In the genomic region with DNA sequence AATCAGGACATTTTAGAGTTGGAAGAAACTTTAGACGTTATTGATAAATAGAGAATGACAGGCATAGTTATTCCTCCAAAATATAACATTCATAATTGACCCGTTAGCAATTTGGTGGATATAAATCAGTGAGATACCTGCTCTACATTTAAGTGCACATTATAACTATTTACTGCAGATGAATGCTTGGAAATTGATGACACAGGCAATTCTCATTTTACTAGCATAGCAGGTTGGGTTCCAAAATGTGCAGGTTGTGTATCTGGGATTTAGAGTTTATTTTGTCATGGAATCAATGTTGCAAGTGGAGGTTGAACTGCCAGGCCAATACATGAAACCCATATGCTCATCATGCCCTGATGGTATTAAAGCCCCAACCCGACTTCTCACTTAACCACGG, we compare ENCODE assay signal across 33 cellular contexts. TPM values are rescaled to one million over a fixed set of nuclear protein-coding genes. Genes with fewer than 3 reads are reported as not detected.
"Had no signal": no experiment of that assay in that cellular context is flagged by ENCODE, and none has a peak within 500 bp of the region (broad histone marks: within the 10 kb centered on the region; RNA-seq: fewer than 3 reads in every experiment).

No MANE protein-coding gene starts in this region.

- H3K4me3 Mint-ChIP-seq: stimulated activated effector memory CD8-positive, alpha-beta T cell treated with anti-CD3 and anti-CD28 coated beads, Interleukin-12 subunit alpha, Interleukin-12 subunit beta, amount 100 ng/mL, for 72 hours; stimulated activated memory B cell treated with anti-CD40 and anti-IgM and Interleukin-4, amounts not matched to agents 10 μg/mL and 1 μg/mL and 100 μg/mL, for 72 hours; stimulated activated naive B cell treated with anti-CD40 and anti-IgM and Interleukin-4, amounts not matched to agents 10 μg/mL and 1 μg/mL and 100 μg/mL, for 72 hours; stimulated activated naive CD8-positive, alpha-beta T cell treated with anti-CD3 and anti-CD28 coated beads, Interleukin-15, amount 100 ng/mL, for 72 hours; stimulated activated naive CD8-positive, alpha-beta T cell treated with anti-CD3 and anti-CD28 coated beads, Interleukin-15, Interleukin-2, amounts not matched to agents 100 ng/mL and 50 ng/mL, for 24 hours; type B pancreatic cell had no signal

- H3K9me3 ChIP-seq: suprapubic skin, testis, thoracic aorta, thyroid gland, tibial artery, transverse colon, upper lobe of right lung, uterus, vagina had no signal

- DNase-seq: stimulated activated CD4-positive, alpha-beta T cell treated with anti-CD3 and anti-CD28 coated beads, Interleukin-2, amount 100 ng/mL, for 48 hours; stimulated activated CD4-positive, alpha-beta T cell treated with anti-CD3 and anti-CD28 coated beads, Interleukin-4, amount 100 ng/mL, for 1 hour; stimulated activated CD4-positive, alpha-beta T cell treated with anti-CD3 and anti-CD28 coated beads, Interleukin-4, amount 100 ng/mL, for 24 hours; stimulated activated CD4-positive, alpha-beta T cell treated with anti-CD3 and anti-CD28 coated beads, Interleukin-4, amount 100 ng/mL, for 4 hours; stimulated activated CD8-positive, alpha-beta memory T cell treated with anti-CD3 and anti-CD28 coated beads, Interleukin-4, amount 100 ng/mL, for 48 hours; stimulated activated naive B cell treated with anti-CD40 and anti-IgM and Interleukin-4, amounts not matched to agents 10 μg/mL and 1 μg/mL and 100 μg/mL, for 72 hours; stimulated activated naive CD4-positive, alpha-beta T cell; stimulated activated naive CD4-positive, alpha-beta T cell treated with Interleukin-2 at 50 U/mL for 16 hours; stimulated activated naive CD8-positive, alpha-beta T cell treated with anti-CD3 and anti-CD28 coated beads, Interleukin-15, amount 100 ng/mL, for 72 hours; stimulated activated naive CD8-positive, alpha-beta T cell treated with anti-CD3 and anti-CD28 coated beads, Interleukin-15, Interleukin-2, amounts not matched to agents 100 U/mL and 50 U/mL, for 24 hours; stomach; substantia nigra; testis; thyroid gland; tibial artery; transverse colon; trophoblast cell; upper lobe of left lung; upper lobe of right lung; uterus had no signal

- H3K27me3 ChIP-seq: stomach, suprapubic skin, testis, thyroid gland, tibial artery, tibial nerve, transverse colon, upper lobe of left lung, upper lobe of right lung, uterus, vagina had no signal

- H3K36me3 Mint-ChIP-seq: stimulated activated effector memory CD8-positive, alpha-beta T cell treated with anti-CD3 and anti-CD28 coated beads, Interleukin-12 subunit alpha, Interleukin-12 subunit beta, amount 100 ng/mL, for 72 hours; stimulated activated memory B cell treated with anti-CD40 and anti-IgM and Interleukin-4, amounts not matched to agents 10 μg/mL and 1 μg/mL and 100 μg/mL, for 72 hours; stimulated activated naive B cell treated with anti-CD40 and anti-IgM and Interleukin-4, amounts not matched to agents 10 μg/mL and 1 μg/mL and 100 μg/mL, for 72 hours had no signal

- ATAC-seq: stimulated activated effector memory CD8-positive, alpha-beta T cell treated with anti-CD3 and anti-CD28 coated beads, Interleukin-12 subunit alpha, Interleukin-12 subunit beta, amount 100 ng/mL, for 72 hours; stimulated activated memory B cell treated with anti-CD40 and anti-IgM and Interleukin-4, amounts not matched to agents 10 μg/mL and 1 μg/mL and 100 μg/mL, for 72 hours; stimulated activated naive B cell treated with anti-CD40 and anti-IgM and Interleukin-4, amounts not matched to agents 10 μg/mL and 1 μg/mL and 100 μg/mL, for 72 hours; stimulated activated naive CD8-positive, alpha-beta T cell treated with anti-CD3 and anti-CD28 coated beads, Interleukin-15, amount 100 ng/mL, for 72 hours; stimulated activated naive CD8-positive, alpha-beta T cell treated with anti-CD3 and anti-CD28 coated beads, Interleukin-15, Interleukin-2, amounts not matched to agents 100 U/mL and 50 U/mL, for 24 hours; upper lobe of right lung had no signal

- H3K36me3 ChIP-seq: stomach, suprapubic skin, thoracic aorta, thyroid gland, tibial artery, tibial nerve, transverse colon, upper lobe of left lung, upper lobe of right lung, uterus, vagina had no signal

- H3K4me3 ChIP-seq: stomach, suprapubic skin, testis, thoracic aorta, thyroid gland, tibial artery, tibial nerve, transverse colon, upper lobe of left lung, upper lobe of right lung, uterus, vagina had no signal

- FAIRE-seq: urothelium cell line had no signal

- H3K27ac ChIP-seq: stomach, suprapubic skin, testis, thoracic aorta, thyroid gland, tibial artery, tibial nerve, transverse colon, upper lobe of left lung, upper lobe of right lung, uterus, vagina had no signal

- H3K4me1 ChIP-seq: stomach, suprapubic skin, testis, thyroid gland, tibial artery, tibial nerve, transverse colon, upper lobe of left lung, upper lobe of right lung, uterus, vagina had no signal

- H3K27ac Mint-ChIP-seq: stimulated activated effector memory CD8-positive, alpha-beta T cell treated with anti-CD3 and anti-CD28 coated beads, Interleukin-12 subunit alpha, Interleukin-12 subunit beta, amount 100 ng/mL, for 72 hours; stimulated activated memory B cell treated with anti-CD40 and anti-IgM and Interleukin-4, amounts not matched to agents 10 μg/mL and 1 μg/mL and 100 μg/mL, for 72 hours; stimulated activated naive B cell treated with anti-CD40 and anti-IgM and Interleukin-4, amounts not matched to agents 10 μg/mL and 1 μg/mL and 100 μg/mL, for 72 hours; stimulated activated naive CD8-positive, alpha-beta T cell treated with anti-CD3 and anti-CD28 coated beads, Interleukin-15, amount 100 ng/mL, for 72 hours; stimulated activated naive CD8-positive, alpha-beta T cell treated with anti-CD3 and anti-CD28 coated beads, Interleukin-15, Interleukin-2, amounts not matched to agents 100 ng/mL and 50 ng/mL, for 24 hours; type B pancreatic cell had no signal

- H3K4me1 Mint-ChIP-seq: stimulated activated effector memory CD8-positive, alpha-beta T cell treated with anti-CD3 and anti-CD28 coated beads, Interleukin-12 subunit alpha, Interleukin-12 subunit beta, amount 100 ng/mL, for 72 hours; stimulated activated memory B cell treated with anti-CD40 and anti-IgM and Interleukin-4, amounts not matched to agents 10 μg/mL and 1 μg/mL and 100 μg/mL, for 72 hours; stimulated activated naive B cell treated with anti-CD40 and anti-IgM and Interleukin-4, amounts not matched to agents 10 μg/mL and 1 μg/mL and 100 μg/mL, for 72 hours had no signal

RNA-seq across cellular contexts. Expression of a gene that starts 44.4 kb away (rescaled TPM):
- total RNA-seq: stomach, subcutaneous adipose tissue, suprapubic skin, thoracic aorta, thyroid gland, tibial nerve, transverse colon, upper lobe of left lung, upper lobe of right lung, ureter, urinary bladder, vagina had no signal
- polyA plus RNA-seq: stomach, thymus, urinary bladder had no signal
